25 cellular contexts compared by ENCODE assay signal in the genomic region with DNA sequence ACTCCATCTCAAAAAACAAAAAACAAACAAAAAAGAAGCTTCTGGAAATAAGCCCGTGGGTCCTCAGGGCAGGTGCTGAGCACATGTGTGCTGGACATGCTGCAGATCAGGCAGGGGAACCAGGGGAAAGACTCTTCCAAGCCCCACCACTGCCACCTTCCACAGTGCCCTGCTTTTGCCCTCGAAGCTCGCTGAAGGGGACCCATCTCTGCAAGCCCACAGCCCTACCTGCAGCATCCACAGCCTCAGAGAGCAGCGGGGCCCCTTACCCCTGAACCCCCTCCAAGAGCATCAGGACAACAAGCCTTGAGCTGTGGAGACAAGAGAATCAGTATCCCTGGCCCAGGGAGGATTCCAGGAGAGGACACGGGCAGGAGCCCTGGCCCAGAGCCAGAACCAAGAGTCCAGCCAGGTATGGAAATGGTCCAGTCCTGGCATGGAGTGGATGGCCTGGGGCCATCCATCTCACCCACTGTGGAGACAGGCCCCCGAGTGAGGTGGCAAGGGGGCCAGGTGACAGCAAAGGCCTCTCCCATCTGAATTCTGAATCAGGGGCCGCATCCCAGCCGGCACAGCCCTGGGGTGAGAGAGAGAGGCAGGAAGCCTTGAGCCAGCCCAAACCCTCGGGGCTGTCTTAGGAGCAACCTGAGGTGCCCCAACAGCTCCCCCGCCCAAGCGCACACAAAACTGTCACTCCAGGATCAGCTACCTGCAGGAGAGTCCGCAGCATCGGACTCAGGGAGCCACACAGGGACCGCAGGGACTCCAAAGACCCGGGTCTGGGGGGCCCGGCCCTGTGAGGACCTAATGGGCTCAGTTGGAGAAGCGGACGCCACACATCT.
"Had no signal": no experiment of that assay in that cellular context is flagged by ENCODE, and none has a peak within 500 bp of the region (broad histone marks: within the 10 kb centered on the region; RNA-seq: fewer than 3 reads in every experiment).

No MANE protein-coding gene starts in this region.

- ATAC-seq: Right ventricle myocardium inferior, T-helper 17 cell, WTC11 had no signal

- H3K36me3 Mint-ChIP-seq: activated naive CD4-positive, alpha-beta T cell treated with anti-CD3 and anti-CD28 coated beads, Interleukin-2, amount 50 U/mL, for 24 hours; brain; WTC11 had no signal

- H3K27me3 Mint-ChIP-seq: activated CD4-positive, alpha-beta memory T cell treated with anti-CD3 and anti-CD28 coated beads, Interleukin-2, amount 10 ng/mL, durations not matched to agents 7 days and 5 days; activated naive CD4-positive, alpha-beta T cell treated with anti-CD3 and anti-CD28 coated beads, Interleukin-2, amount 50 U/mL, for 24 hours; brain; central memory CD8-positive, alpha-beta T cell; T-helper 17 cell had no signal

- H3K36me3 ChIP-seq: SJCRH30 had no signal

- H3K4me1 Mint-ChIP-seq: activated CD4-positive, alpha-beta memory T cell treated with anti-CD3 and anti-CD28 coated beads, Interleukin-2, amount 10 ng/mL, durations not matched to agents 7 days and 5 days; activated naive CD4-positive, alpha-beta T cell treated with anti-CD3 and anti-CD28 coated beads, Interleukin-2, amount 50 U/mL, for 24 hours; brain; central memory CD8-positive, alpha-beta T cell; T-helper 17 cell; WTC11 had no signal

- DNase-seq: activated CD4-positive, alpha-beta memory T cell treated with anti-CD3 and anti-CD28 coated beads, Interleukin-2, amount 10 ng/mL, durations not matched to agents 7 days and 5 days; activated CD4-positive, alpha-beta T cell treated with anti-CD3 and anti-CD28 coated beads, Interleukin-2, amount 50 U/mL, for 1 hour; activated CD8-positive, alpha-beta memory T cell treated with anti-CD3 and anti-CD28 coated beads, Interleukin-2, amount 50 U/mL, for 4 hours; activated effector memory CD4-positive, alpha-beta T cell treated with Interleukin-2 at 50 U/mL for 16 hours; activated naive CD4-positive, alpha-beta T cell; Kasumi-1; KBM-7; NCI-H1105 treated with DMSO at 0.1 percent for 48 hours; NCI-H1436 treated with DMSO at 0.1 percent for 48 hours; NCI-H187; NCI-H2081; NCI-H510A treated with DMSO at 0.1 percent for 48 hours; NCI-H69; NK-92 treated with Interleukin-12 subunit alpha and Interleukin-12 subunit beta, amount 100 ng/mL, for 24 hours; OCI-M1; RPMI8226; SJCRH30; T-helper 17 cell; T-helper 9 cell had no signal

- H3K4me3 ChIP-seq: SJCRH30 had no signal

- H3K27ac Mint-ChIP-seq: activated CD4-positive, alpha-beta memory T cell treated with anti-CD3 and anti-CD28 coated beads, Interleukin-2, amount 10 ng/mL, durations not matched to agents 7 days and 5 days; activated naive CD4-positive, alpha-beta T cell treated with anti-CD3 and anti-CD28 coated beads, Interleukin-2, amount 50 U/mL, for 24 hours; activated T-helper 1 cell treated with anti-CD3 and anti-CD28 coated beads, Interleukin-12 subunit alpha, Interleukin-12 subunit beta, Interleukin-2, Interleukin-4 antibody, amounts not matched to agents 30 ng/mL and 10 ng/mL and 1 ng/mL, durations not matched to agents 14 hours and 24 hours and 36 hours; brain; T-helper 17 cell; WTC11 had no signal

- H3K4me3 Mint-ChIP-seq: activated CD4-positive, alpha-beta memory T cell treated with anti-CD3 and anti-CD28 coated beads, Interleukin-2, amount 10 ng/mL, durations not matched to agents 7 days and 5 days; activated naive CD4-positive, alpha-beta T cell treated with anti-CD3 and anti-CD28 coated beads, Interleukin-2, amount 50 U/mL, for 24 hours; activated T-helper 1 cell treated with anti-CD3 and anti-CD28 coated beads, Interleukin-12 subunit alpha, Interleukin-12 subunit beta, Interleukin-2, Interleukin-4 antibody, amounts not matched to agents 30 ng/mL and 10 ng/mL and 1 ng/mL, durations not matched to agents 14 hours and 24 hours and 36 hours; brain; central memory CD8-positive, alpha-beta T cell; T-helper 17 cell; WTC11 had no signal

- H3K9me3 ChIP-seq: SJCRH30 had no signal

- H3K27ac ChIP-seq: SJCRH30 had no signal

- H3K9me3 Mint-ChIP-seq: activated CD4-positive, alpha-beta memory T cell treated with anti-CD3 and anti-CD28 coated beads, Interleukin-2, amount 10 ng/mL, durations not matched to agents 7 days and 5 days; activated naive CD4-positive, alpha-beta T cell treated with anti-CD3 and anti-CD28 coated beads, Interleukin-2, amount 50 U/mL, for 24 hours; activated T-helper 1 cell treated with anti-CD3 and anti-CD28 coated beads, Interleukin-12 subunit alpha, Interleukin-12 subunit beta, Interleukin-2, Interleukin-4 antibody, amounts not matched to agents 30 ng/mL and 10 ng/mL and 1 ng/mL, durations not matched to agents 14 hours and 24 hours and 36 hours; central memory CD8-positive, alpha-beta T cell; WTC11 had no signal
